ENCODE assay signal across 1 cellular context in the genomic region with DNA sequence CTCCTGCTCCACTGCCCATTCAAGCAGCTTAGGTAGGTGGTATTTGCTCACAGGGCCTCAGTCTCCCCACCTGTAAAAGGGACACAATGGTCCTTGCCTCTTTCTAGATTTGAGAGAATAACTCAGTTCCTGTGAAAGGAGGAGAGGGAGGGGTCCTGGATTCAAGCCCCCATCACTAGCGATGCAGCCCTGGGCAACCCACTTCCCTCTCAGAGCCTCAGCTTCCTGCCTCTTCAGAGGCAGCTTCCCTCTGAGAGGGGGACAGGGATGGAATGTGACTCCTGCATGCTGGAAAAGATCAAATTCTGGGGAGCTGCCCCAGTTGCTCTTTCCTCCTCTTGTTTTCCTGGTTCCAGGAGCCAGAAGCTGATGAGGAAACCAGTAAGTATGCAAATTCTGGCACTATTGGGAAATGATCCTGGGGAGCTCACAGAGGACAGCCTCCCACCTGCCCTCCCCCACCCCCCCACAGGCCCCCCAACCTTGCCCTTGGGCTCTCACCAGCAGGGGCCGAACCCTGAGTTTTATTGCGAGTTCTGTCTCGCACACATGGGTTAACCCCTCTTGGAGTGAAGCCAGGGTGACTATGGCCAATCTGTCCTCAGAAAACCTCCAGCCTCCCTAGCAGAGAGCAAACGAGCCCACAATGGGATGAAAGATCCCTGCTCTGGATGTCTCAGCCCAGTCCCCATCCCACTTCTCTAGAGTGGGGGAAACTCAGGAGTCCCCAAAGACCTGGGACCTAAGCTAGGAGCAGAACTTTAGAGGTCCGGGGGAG.
TF ChIP-seq lines count a peak whose summit lies in the region.

No MANE protein-coding gene starts in this region.

TF ChIP-seq in H1, 55 proteins besides CTCF, POLR2A, EP300 and RAD21:
- no peak for TF ChIP-seq KDM5A (IDR thresholded peaks at IDR 0.05; ENCODE audit: low read length)
- TF ChIP-seq ATF3 (IDR thresholded peaks at IDR 0.05; ENCODE audit: insufficient read depth, low read depth, low read length): no peak
- TF ChIP-seq RBBP5 (IDR thresholded peaks at IDR 0.05; ENCODE audit: borderline replicate concordance, low read depth, low read length): no peak
- TF ChIP-seq ZNF274 (IDR thresholded peaks at IDR 0.05; ENCODE audit: borderline replicate concordance, extremely low read depth, low read length): no peak
- TF ChIP-seq NRF1 (IDR thresholded peaks at IDR 0.05; ENCODE audit: low read depth, low read length): no peak
